Comparison of ENCODE assay signal across 19 cellular contexts in the genomic region with DNA sequence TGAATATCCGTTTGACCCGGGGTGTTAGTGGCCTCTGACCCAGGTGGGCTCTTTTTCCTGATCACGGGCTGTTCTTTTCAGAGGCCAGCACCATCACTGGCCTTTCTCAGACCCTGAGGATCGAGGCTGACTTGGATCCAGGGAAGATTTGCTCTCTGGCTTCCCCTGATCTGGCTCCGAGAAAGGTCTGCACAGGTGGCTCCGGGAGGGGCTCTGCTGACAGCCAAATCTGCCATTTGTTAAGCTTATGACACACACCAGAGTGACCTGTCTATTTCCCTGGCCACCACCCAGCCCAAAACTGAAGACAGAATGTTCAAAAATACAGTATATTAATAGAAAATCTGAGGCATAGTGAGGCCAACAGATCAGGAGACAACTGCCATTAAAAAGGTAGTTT.
DNase-seq lines count a peak whose midpoint lies in the region; ATAC-seq and TF ChIP-seq lines count a peak whose summit lies in the region.
"Had no signal": no experiment of that assay in that cellular context is flagged by ENCODE, and none has a peak within 500 bp of the region (broad histone marks: within the 10 kb centered on the region; RNA-seq: fewer than 3 reads in every experiment).

No MANE protein-coding gene starts in this region.

- WGBS in testis, 2 donors: 46 to 71% methylated on average over 6 of the region's 6 CpGs

- H3K36me3 ChIP-seq in WERI-Rb-1 (no peaks in the 10 kb centered on the region), muscle layer of colon (ENCODE audit: insufficient read depth, low read length) (no peaks in the 10 kb centered on the region), testis (ENCODE audit: low read depth, missing control alignments) (no peaks in the 10 kb centered on the region)
- H3K36me3 ChIP-seq: adrenal gland, cardiac muscle cell had no signal

- ATAC-seq in GM18909 (IDR thresholded peaks at IDR 0.05; ENCODE audit: poor library complexity, unreplicated experiment) (no peak), GM19397 (IDR thresholded peaks at IDR 0.05; ENCODE audit: unreplicated experiment) (no peak)
- ATAC-seq: activated CD4-positive, CD25-positive, alpha-beta regulatory T cell treated with anti-CD3 and anti-CD28 coated beads, Interleukin-2, amount 50 U/mL, for 24 hours; Panc1 had no signal

- TF ChIP-seq POLR2A in testis (IDR thresholded peaks at IDR 0.05): no peak

- peaks cover 19% of the 10 kb centered on the region for H3K9me3 ChIP-seq in WERI-Rb-1 (ENCODE audit: severe bottlenecking)
- H3K9me3 ChIP-seq in muscle layer of colon (ENCODE audit: low read length): no peaks in the 10 kb centered on the region
- H3K9me3 ChIP-seq in testis: no peaks in the 10 kb centered on the region
- H3K9me3 ChIP-seq: adrenal gland, SK-N-SH had no signal

- no peak for TF ChIP-seq CTCF in WERI-Rb-1 (IDR thresholded peaks at IDR 0.05; ENCODE audit: low read depth, low read length)
- TF ChIP-seq CTCF in testis (IDR thresholded peaks at IDR 0.05): no peak

- H3K27me3 ChIP-seq in WERI-Rb-1 (ENCODE audit: insufficient read depth, low read depth, severe bottlenecking) (no peaks in the 10 kb centered on the region), muscle layer of colon (ENCODE audit: control insufficient read depth in 1 of 2, insufficient read depth in 2 of 2, low read length in 2 of 2) (no peaks in the 10 kb centered on the region), testis (no peaks in the 10 kb centered on the region)
- H3K27me3 ChIP-seq: adrenal gland, cardiac muscle cell had no signal

- H3K27ac ChIP-seq in WERI-Rb-1: peak overlapping the region; percentile 57
- peak overlapping the region; percentile 69 for H3K27ac ChIP-seq in muscle layer of colon (ENCODE audit: low read depth, low read length)
- peak overlapping the region; percentile 13 to 67 for H3K27ac ChIP-seq in testis

- H3K4me1 ChIP-seq in muscle layer of colon (ENCODE audit: insufficient read depth, low read length) (peaks cover 42% of the 10 kb centered on the region), testis (peaks cover 16% of the 10 kb centered on the region)

- H3K4me3 ChIP-seq in WERI-Rb-1 (ENCODE audit: low read depth, low read length) (no peak overlapping the region), muscle layer of colon (ENCODE audit: low read depth in 1 of 2, low read length in 2 of 2) (peak overlapping the region in 1 of 2 donors; percentile 54), testis (no peak overlapping the region)
- H3K4me3 ChIP-seq: adrenal gland, cardiac muscle cell had no signal

- DNase-seq in activated CD8-positive, alpha-beta memory T cell treated with anti-CD3 and anti-CD28 coated beads, Interleukin-2, amount 50 U/mL, for 48 hours: peak; percentile 18
- no peak for DNase-seq in activated CD8-positive, alpha-beta memory T cell treated with anti-CD3 and anti-CD28 coated beads, Interleukin-2, amount 50 U/mL, for 4 hours
- DNase-seq in WERI-Rb-1: peak; percentile 81
- DNase-seq in testis: no peak
- DNase-seq in SKM-1 treated with dmso at 0.1 percent for 144 hours (lab: John Stamatoyannopoulos, UW; ENCODE audit: unreplicated experiment): no peak
- DNase-seq: effector CD4-positive, alpha-beta T cell; GDM1; glutamatergic neuron; naive B cell; SK-N-SH; small intestine; stimulated activated CD4-positive, alpha-beta T cell treated with anti-CD3 and anti-CD28 coated beads, Interleukin-2, amount 100 ng/mL, for 48 hours had no signal

- intact Hi-C loops in testis (cut with DNase I; ENCODE audit: low total_unique reads): no loop called here

- H3K9ac ChIP-seq in muscle layer of colon (ENCODE audit: low read length): no peak overlapping the region
- H3K9ac ChIP-seq: SK-N-SH had no signal

Comparison
In these comparisons a context has a peak if more than half of its experiments do, and no peak if none do; other contexts are left out.
1. DNase-seq: peak in activated CD8-positive, alpha-beta memory T cell treated with anti-CD3 and anti-CD28 coated beads, Interleukin-2, amount 50 U/mL, for 48 hours (single experiment) and WERI-Rb-1 (single experiment); none in activated CD8-positive, alpha-beta memory T cell treated with anti-CD3 and anti-CD28 coated beads, Interleukin-2, amount 50 U/mL, for 4 hours (single experiment), testis (single experiment) and SKM-1 treated with dmso at 0.1 percent for 144 hours (single experiment).
2. Peak in every context shown above with its lines, with median percentiles within 50 percentile points of each other: H3K27ac ChIP-seq.